In genomic region chr13:70310720-70311119, GRCh38 we compare ENCODE assay signal across 9 cellular contexts.
DNase-seq lines count a peak whose midpoint lies in the region; ATAC-seq and TF ChIP-seq lines count a peak whose summit lies in the region.
"Had no signal": no experiment of that assay in that cellular context is flagged by ENCODE, and none has a peak within 500 bp of the region (broad histone marks: within the 10 kb centered on the region; RNA-seq: fewer than 3 reads in every experiment).

No MANE protein-coding gene starts in this region.

- no peaks in the 10 kb centered on the region for H3K36me3 Mint-ChIP-seq in T-cell

- CTCF ChIA-PET in T-cell (lab: Charles Lee) = no interaction called here

- H3K27me3 Mint-ChIP-seq in T-cell = no peaks in the 10 kb centered on the region

- H3K4me1 Mint-ChIP-seq in T-cell = no peaks in the 10 kb centered on the region

- no peak overlapping the region for H3K27ac Mint-ChIP-seq in T-cell

- H3K4me3 ChIP-seq in tibial nerve = no peak overlapping the region
- no peak overlapping the region for H3K4me3 ChIP-seq in MG63
- H3K4me3 ChIP-seq: thyroid gland had no signal

- TF ChIP-seq POLR2A in tibial nerve (IDR thresholded peaks at IDR 0.05) = no peak

- no peaks in the 10 kb centered on the region for H3K27me3 ChIP-seq in tibial nerve
- no peaks in the 10 kb centered on the region for H3K27me3 ChIP-seq in MG63
- H3K27me3 ChIP-seq: thyroid gland had no signal

- H3K9me3 Mint-ChIP-seq in T-cell = peaks cover 0 to 7% (median 2%) of the 10 kb centered on the region in 3 donors

- POLR2A ChIA-PET in T-cell (lab: Charles Lee) = no interaction called here

- peak in 1 of 5 experiments; percentile 19 for TF ChIP-seq CTCF in tibial nerve (IDR thresholded peaks at IDR 0.05)

- no peak overlapping the region for H3K4me3 Mint-ChIP-seq in T-cell

- H3K9me3 ChIP-seq in tibial nerve = no peaks in the 10 kb centered on the region
- no peaks in the 10 kb centered on the region for H3K9me3 ChIP-seq in MG63
- H3K9me3 ChIP-seq: thyroid gland had no signal

- peak; percentile 61 for DNase-seq in A172 (ENCODE audit: low spot score)
- DNase-seq in NCI-H82 (lab: John Stamatoyannopoulos, UW) = peak; percentile 92
- peak; percentile 10 for DNase-seq in epithelial cell of prostate (ENCODE audit: low read depth, low spot score)
- DNase-seq in stimulated activated CD4-positive, alpha-beta T cell treated with anti-CD3 and anti-CD28 coated beads, Interleukin-4, amount 100 ng/mL, for 24 hours = no peak
- no peak for DNase-seq in T-cell
- no peak for DNase-seq in tibial nerve (ENCODE audit: low spot score in 2 of 2)
- DNase-seq in MG63 = no peak

- TF ChIP-seq EP300 in tibial nerve (IDR thresholded peaks at IDR 0.05) = no peak

- H3K36me3 ChIP-seq in tibial nerve = no peaks in the 10 kb centered on the region
- H3K36me3 ChIP-seq in MG63 = no peaks in the 10 kb centered on the region
- H3K36me3 ChIP-seq: thyroid gland had no signal

- no peak overlapping the region for H3K27ac ChIP-seq in epithelial cell of prostate
- no peak overlapping the region for H3K27ac ChIP-seq in tibial nerve
- H3K27ac ChIP-seq: thyroid gland had no signal

- WGBS in tibial nerve, 2 donors = 45 to 66% methylated on average over 1 of the region's 1 CpG

- no peaks in the 10 kb centered on the region for H3K4me1 ChIP-seq in tibial nerve
- H3K4me1 ChIP-seq: thyroid gland had no signal

- ATAC-seq in HG03432 (IDR thresholded peaks at IDR 0.05; ENCODE audit: unreplicated experiment) (peak; percentile 76), T-cell (replicated peaks in 1 of 4) (no peak)

Comparison
In these comparisons a context has a peak if more than half of its experiments do, and no peak if none do; other contexts are left out.
1. DNase-seq: peak in A172 (single experiment), NCI-H82 (single experiment) and epithelial cell of prostate (single experiment); none in stimulated activated CD4-positive, alpha-beta T cell treated with anti-CD3 and anti-CD28 coated beads, Interleukin-4, amount 100 ng/mL, for 24 hours (single experiment), T-cell (0 of 34), tibial nerve (0 of 2) and MG63 (single experiment).